ENCODE assay signal across 20 cellular contexts in genomic region chr11:123754101-123754568, GRCh38. TPM values are rescaled to one million over a fixed set of nuclear protein-coding genes. Genes with fewer than 3 reads are reported as not detected.
DNase-seq lines count a peak whose midpoint lies in the region; ATAC-seq, FAIRE-seq and TF ChIP-seq lines count a peak whose summit lies in the region.
"Had no signal": no experiment of that assay in that cellular context is flagged by ENCODE, and none has a peak within 500 bp of the region (broad histone marks: within the 10 kb centered on the region; RNA-seq: fewer than 3 reads in every experiment).

TSS of gene OR6X1 (minus strand) at chr11:123754518. CDS start at chr11:123754518, 0 bp downstream.

- H3K4me1 ChIP-seq in DOHH2 (ENCODE audit: control insufficient read depth, low read length) (peaks cover 12% of the 10 kb centered on the region), MM.1S (ENCODE audit: low read length) (peaks cover 17% of the 10 kb centered on the region), pancreas (no peaks in the 10 kb centered on the region)
- H3K4me1 ChIP-seq: HAP-1 had no signal

- no peak within 1 kb of the TSS for H3K27ac ChIP-seq in DOHH2 (ENCODE audit: low read depth, low read length)
- H3K27ac ChIP-seq in MM.1S (ENCODE audit: low read length) = no peak within 1 kb of the TSS
- no peak within 1 kb of the TSS for H3K27ac ChIP-seq in pancreas
- H3K27ac ChIP-seq: BLaER1 treated with 17β-estradiol and CSF1 and Interleukin-3, amounts not matched to agents 10 nM and 100 nM had no signal

- H3K4me2 ChIP-seq in DOHH2 (ENCODE audit: low read length) (0 out of 2 replicates have a peak within 1 kb of the TSS, but pooled peaks have one; percentile 4), MM.1S (ENCODE audit: low read depth, low read length) (peak within 1 kb of the TSS; percentile 36; the same call in 1 of the 2 replicates)
- H3K4me2 ChIP-seq: BLaER1 treated with 17β-estradiol and CSF1 and Interleukin-3, amounts not matched to agents 10 nM and 100 nM had no signal

- peaks cover 5% of the 10 kb centered on the region for H3K27me3 ChIP-seq in DOHH2 (ENCODE audit: control insufficient read depth, low read length)
- no peaks in the 10 kb centered on the region for H3K27me3 ChIP-seq in MM.1S (replicated peaks; ENCODE audit: insufficient read depth, low read length)
- no peaks in the 10 kb centered on the region for H3K27me3 ChIP-seq in pancreas
- H3K27me3 ChIP-seq: BLaER1 treated with 17β-estradiol and CSF1 and Interleukin-3, amounts not matched to agents 10 nM and 100 nM had no signal

- peaks cover 43% of the 10 kb centered on the region for H3K4me1 Mint-ChIP-seq in activated CD4-positive, alpha-beta memory T cell treated with anti-CD3 and anti-CD28 coated beads, Interleukin-2, amount 10 ng/mL, durations not matched to agents 7 days and 5 days
- H3K4me1 Mint-ChIP-seq in activated CD4-positive, alpha-beta memory T cell treated with anti-CD3 and anti-CD28 coated beads for 36 hours (ENCODE audit: low read depth) = no peaks in the 10 kb centered on the region
- H3K4me1 Mint-ChIP-seq in activated T-helper 2 cell treated with anti-CD3 and anti-CD28 coated beads, Interferon-gamma antibody, Interleukin-2, Interleukin-4, amounts not matched to agents 10 μg/mL and 5 μg/mL and 100 μg/mL, durations not matched to agents 14 hours and 24 hours and 36 hours (ENCODE audit: low read depth) = peaks cover 66% of the 10 kb centered on the region

- H3K27ac Mint-ChIP-seq in activated CD4-positive, alpha-beta memory T cell treated with anti-CD3 and anti-CD28 coated beads, Interleukin-2, amount 10 ng/mL, durations not matched to agents 7 days and 5 days = peak within 1 kb of the TSS; percentile 49
- no peak within 1 kb of the TSS for H3K27ac Mint-ChIP-seq in activated CD4-positive, alpha-beta memory T cell treated with anti-CD3 and anti-CD28 coated beads for 36 hours
- H3K27ac Mint-ChIP-seq in activated T-helper 2 cell treated with anti-CD3 and anti-CD28 coated beads, Interferon-gamma antibody, Interleukin-2, Interleukin-4, amounts not matched to agents 10 μg/mL and 5 μg/mL and 100 μg/mL, durations not matched to agents 14 hours and 24 hours and 36 hours = peak within 1 kb of the TSS; percentile 90

- no peak for TF ChIP-seq CTCF in DOHH2 (IDR thresholded peaks at IDR 0.05; ENCODE audit: low read depth, low read length, poor library complexity, severe bottlenecking)
- no peak for TF ChIP-seq CTCF in MM.1S (IDR thresholded peaks at IDR 0.05; ENCODE audit: low read length)
- no peak for TF ChIP-seq CTCF in pancreas (IDR thresholded peaks at IDR 0.05)

- H3F3A ChIP-seq in DOHH2 (ENCODE audit: control insufficient read depth, insufficient read depth) (no peaks in the 10 kb centered on the region), MM.1S (ENCODE audit: insufficient read depth, low read length) (no peaks in the 10 kb centered on the region)

- H3K4me3 Mint-ChIP-seq in activated CD4-positive, alpha-beta memory T cell treated with anti-CD3 and anti-CD28 coated beads, Interleukin-2, amount 10 ng/mL, durations not matched to agents 7 days and 5 days = no peak within 1 kb of the TSS
- H3K4me3 Mint-ChIP-seq in activated CD4-positive, alpha-beta memory T cell treated with anti-CD3 and anti-CD28 coated beads for 36 hours = no peak within 1 kb of the TSS
- H3K4me3 Mint-ChIP-seq in activated T-helper 2 cell treated with anti-CD3 and anti-CD28 coated beads, Interferon-gamma antibody, Interleukin-2, Interleukin-4, amounts not matched to agents 10 μg/mL and 5 μg/mL and 100 μg/mL, durations not matched to agents 14 hours and 24 hours and 36 hours (ENCODE audit: low read depth) = peak within 1 kb of the TSS; percentile 18

- POLR2A ChIA-PET in activated CD4-positive, alpha-beta memory T cell treated with anti-CD3 and anti-CD28 coated beads, Interleukin-2, amount 10 ng/mL, durations not matched to agents 7 days and 5 days (lab: Charles Lee) = no interaction called here
- POLR2A ChIA-PET in activated CD4-positive, alpha-beta memory T cell treated with anti-CD3 and anti-CD28 coated beads for 36 hours (lab: Charles Lee) = no interaction called here

- intact Hi-C loops in activated CD4-positive, alpha-beta memory T cell treated with anti-CD3 and anti-CD28 coated beads for 36 hours (cut with micrococcal nuclease) = no loop called here
- intact Hi-C loops in activated T-helper 2 cell treated with anti-CD3 and anti-CD28 coated beads, Interferon-gamma antibody, Interleukin-2, Interleukin-4, amounts not matched to agents 10 μg/mL and 5 μg/mL and 100 μg/mL, durations not matched to agents 14 hours and 24 hours and 36 hours (cut with micrococcal nuclease) = loop anchor here (2.0 to 10.0 kb wide), 2 partner anchors 87 to 299 kb away; no protein-coding TSS in a partner anchor
- intact Hi-C loops in pancreas (cut with DNase I) = no loop called here

- CTCF ChIA-PET in activated CD4-positive, alpha-beta memory T cell treated with anti-CD3 and anti-CD28 coated beads, Interleukin-2, amount 10 ng/mL, durations not matched to agents 7 days and 5 days (lab: Charles Lee) = no interaction called here
- CTCF ChIA-PET in activated CD4-positive, alpha-beta memory T cell treated with anti-CD3 and anti-CD28 coated beads for 36 hours (lab: Charles Lee) = no interaction called here

- H3K9me3 ChIP-seq in DOHH2 (ENCODE audit: control insufficient read depth, insufficient read depth, low read length) (no peaks in the 10 kb centered on the region), MM.1S (replicated peaks; ENCODE audit: insufficient read depth, low read length) (no peaks in the 10 kb centered on the region), pancreas (no peaks in the 10 kb centered on the region)
- H3K9me3 ChIP-seq: HAP-1 had no signal

- H3K4me3 ChIP-seq in DOHH2 (ENCODE audit: low read length) (no peak within 1 kb of the TSS), MM.1S (ENCODE audit: low read length) (no peak within 1 kb of the TSS), pancreas (no peak within 1 kb of the TSS)
- H3K4me3 ChIP-seq: BLaER1 treated with 17β-estradiol and CSF1 and Interleukin-3, amounts not matched to agents 10 nM and 100 nM; HAP-1 had no signal

- H2AFZ ChIP-seq in MM.1S (ENCODE audit: low read length) = peak within 1 kb of the TSS; percentile 40

- H4K20me1 ChIP-seq in DOHH2 (ENCODE audit: control insufficient read depth, insufficient read depth, low read depth, low read length) (no peaks in the 10 kb centered on the region), MM.1S (ENCODE audit: insufficient read depth, low read length) (no peaks in the 10 kb centered on the region)
- H4K20me1 ChIP-seq: BLaER1 treated with 17β-estradiol and CSF1 and Interleukin-3, amounts not matched to agents 10 nM and 100 nM had no signal

- H3K79me2 ChIP-seq in DOHH2 (ENCODE audit: control insufficient read depth, low read length) (no peaks in the 10 kb centered on the region), MM.1S (ENCODE audit: low read length) (no peaks in the 10 kb centered on the region)

- H3K27me3 Mint-ChIP-seq in activated CD4-positive, alpha-beta memory T cell treated with anti-CD3 and anti-CD28 coated beads, Interleukin-2, amount 10 ng/mL, durations not matched to agents 7 days and 5 days = peaks cover 16% of the 10 kb centered on the region
- H3K27me3 Mint-ChIP-seq in activated CD4-positive, alpha-beta memory T cell treated with anti-CD3 and anti-CD28 coated beads for 36 hours = peaks cover 27% of the 10 kb centered on the region
- H3K27me3 Mint-ChIP-seq in activated T-helper 2 cell treated with anti-CD3 and anti-CD28 coated beads, Interferon-gamma antibody, Interleukin-2, Interleukin-4, amounts not matched to agents 10 μg/mL and 5 μg/mL and 100 μg/mL, durations not matched to agents 14 hours and 24 hours and 36 hours (ENCODE audit: low read depth) = no peaks in the 10 kb centered on the region

- no peak for ATAC-seq in pancreas

- no peaks in the 10 kb centered on the region for H3K9me3 Mint-ChIP-seq in activated CD4-positive, alpha-beta memory T cell treated with anti-CD3 and anti-CD28 coated beads, Interleukin-2, amount 10 ng/mL, durations not matched to agents 7 days and 5 days
- no peaks in the 10 kb centered on the region for H3K9me3 Mint-ChIP-seq in activated CD4-positive, alpha-beta memory T cell treated with anti-CD3 and anti-CD28 coated beads for 36 hours
- H3K9me3 Mint-ChIP-seq in activated T-helper 2 cell treated with anti-CD3 and anti-CD28 coated beads, Interferon-gamma antibody, Interleukin-2, Interleukin-4, amounts not matched to agents 10 μg/mL and 5 μg/mL and 100 μg/mL, durations not matched to agents 14 hours and 24 hours and 36 hours = peaks cover 14% of the 10 kb centered on the region

- no peak for DNase-seq in activated CD4-positive, alpha-beta memory T cell treated with anti-CD3 and anti-CD28 coated beads, Interleukin-2, amount 10 ng/mL, durations not matched to agents 7 days and 5 days
- no peak for DNase-seq in activated CD4-positive, alpha-beta memory T cell treated with anti-CD3 and anti-CD28 coated beads for 36 hours
- DNase-seq in MM.1S (no peak), NCI-H748 treated with DMSO at 0.1 percent for 48 hours (lab: John Stamatoyannopoulos, UW) (no peak), globus pallidus (ENCODE audit: low spot score) (no peak), pancreas (no peak)
- no peak for DNase-seq in activated T-helper 2 cell treated with anti-CD3 and anti-CD28 coated beads, Interferon-gamma antibody, Interleukin-2, Interleukin-4, amounts not matched to agents 10 μg/mL and 5 μg/mL and 100 μg/mL, durations not matched to agents 14 hours and 24 hours and 36 hours (ENCODE audit: low spot score)
- DNase-seq: ACHN, Calu3, DMS 273 treated with DMSO at 0.1 percent for 48 hours, GOT3 had no signal

- 91 to 93% methylated on average over 3 of the region's 3 CpGs for WGBS in pancreas, 2 donors

- H3K9me2 ChIP-seq in DOHH2 (replicated peaks; ENCODE audit: control insufficient read depth, low read length) = no peaks in the 10 kb centered on the region
- H3K9me2 ChIP-seq in MM.1S (replicated peaks; ENCODE audit: insufficient read depth, low read length) = no peaks in the 10 kb centered on the region

- H3K9ac ChIP-seq in MM.1S (ENCODE audit: low read length) = no peak within 1 kb of the TSS
- H3K9ac ChIP-seq: BLaER1 treated with 17β-estradiol and CSF1 and Interleukin-3, amounts not matched to agents 10 nM and 100 nM had no signal

- H3K36me3 Mint-ChIP-seq in activated CD4-positive, alpha-beta memory T cell treated with anti-CD3 and anti-CD28 coated beads, Interleukin-2, amount 10 ng/mL, durations not matched to agents 7 days and 5 days (ENCODE audit: low read depth) = no peaks in the 10 kb centered on the region
- no peaks in the 10 kb centered on the region for H3K36me3 Mint-ChIP-seq in activated CD4-positive, alpha-beta memory T cell treated with anti-CD3 and anti-CD28 coated beads for 36 hours
- peaks cover 14% of the 10 kb centered on the region for H3K36me3 Mint-ChIP-seq in activated T-helper 2 cell treated with anti-CD3 and anti-CD28 coated beads, Interferon-gamma antibody, Interleukin-2, Interleukin-4, amounts not matched to agents 10 μg/mL and 5 μg/mL and 100 μg/mL, durations not matched to agents 14 hours and 24 hours and 36 hours (ENCODE audit: low read depth)
- H3K36me3 Mint-ChIP-seq: CD4-positive, CD25-positive, alpha-beta regulatory T cell had no signal

- no peak for FAIRE-seq in pancreas (lab: Jason Lieb, UNC)
- FAIRE-seq: GM12891, GM19239 had no signal

- no peaks in the 10 kb centered on the region for H3K36me3 ChIP-seq in DOHH2 (ENCODE audit: control insufficient read depth, low read length)
- H3K36me3 ChIP-seq in MM.1S (replicated peaks; ENCODE audit: insufficient read depth, low read length) = no peaks in the 10 kb centered on the region
- no peaks in the 10 kb centered on the region for H3K36me3 ChIP-seq in pancreas
- H3K36me3 ChIP-seq: BLaER1 treated with 17β-estradiol and CSF1 and Interleukin-3, amounts not matched to agents 10 nM and 100 nM; HAP-1 had no signal

RNA-seq across cellular contexts. Expression of gene OR6X1, which starts in this region (rescaled TPM):
- not detected for total RNA-seq in activated CD4-positive, alpha-beta memory T cell treated with anti-CD3 and anti-CD28 coated beads, Interleukin-2, amount 10 ng/mL, durations not matched to agents 7 days and 5 days
- not detected for total RNA-seq in activated CD4-positive, alpha-beta memory T cell treated with anti-CD3 and anti-CD28 coated beads for 36 hours
- not detected in 2 replicates for total RNA-seq in activated T-helper 2 cell treated with anti-CD3 and anti-CD28 coated beads, Interferon-gamma antibody, Interleukin-2, Interleukin-4, amounts not matched to agents 10 μg/mL and 5 μg/mL and 100 μg/mL, durations not matched to agents 14 hours and 24 hours and 36 hours
- total RNA-seq in pancreas = not detected
- polyA plus RNA-seq in pancreas = not detected
- total RNA-seq: A172; Calu3; CD4-positive, CD25-positive, alpha-beta regulatory T cell; G401; HT1080 had no signal
- polyA plus RNA-seq: CD4-positive, CD25-positive, alpha-beta regulatory T cell had no signal
